Comparison of ENCODE assay signal across 8 cellular contexts in genomic region chr7:76944567-76944966, GRCh38.
DNase-seq lines count a peak whose midpoint lies in the region; ATAC-seq, FAIRE-seq and TF ChIP-seq lines count a peak whose summit lies in the region.
"Not testable (repeated sequence)": the region's sequence is repeated elsewhere in the genome, so short reads cannot be mapped to it uniquely, and the experiment has no call there.

No MANE protein-coding gene starts in this region.

- not testable (repeated sequence) for H3K9me1 ChIP-seq in keratinocyte (ENCODE audit: control insufficient read depth, extremely low read depth, insufficient read depth, low read length)

- not testable (repeated sequence) for H3K27ac ChIP-seq in keratinocyte (ENCODE audit: control insufficient read depth, insufficient read depth, low read length)

- not testable (repeated sequence) for H3K27me3 Mint-ChIP-seq in activated T-cell treated with anti-CD3 and anti-CD28 coated beads, Interleukin-2, amount 50 U/mL, for 24 hours

- DNase-seq in GM10266 (ENCODE audit: extremely low spot score): peak; percentile 4
- DNase-seq in activated T-cell treated with anti-CD3 and anti-CD28 coated beads, Interleukin-2, amount 50 U/mL, for 24 hours; keratinocyte (ENCODE audit: low read depth, low spot score): not testable (repeated sequence)

- not testable (repeated sequence) for H3K79me2 ChIP-seq in keratinocyte (ENCODE audit: control insufficient read depth, insufficient read depth, low read length)

- not testable (repeated sequence) for H3K9me3 Mint-ChIP-seq in activated T-cell treated with anti-CD3 and anti-CD28 coated beads, Interleukin-2, amount 50 U/mL, for 24 hours

- H3K27ac Mint-ChIP-seq in activated T-cell treated with anti-CD3 and anti-CD28 coated beads, Interleukin-2, amount 50 U/mL, for 24 hours: peak overlapping the region; percentile 71

- H3K9ac ChIP-seq in keratinocyte (ENCODE audit: control insufficient read depth, extremely low read depth, insufficient read depth, low read length): not testable (repeated sequence)

- ATAC-seq in GM18868 (IDR thresholded peaks at IDR 0.05; ENCODE audit: unreplicated experiment): peak; percentile 87
- ATAC-seq in GM21360 (IDR thresholded peaks at IDR 0.05; ENCODE audit: unreplicated experiment): peak; percentile 75
- peak; percentile 85 for ATAC-seq in HG02588 (IDR thresholded peaks at IDR 0.05; ENCODE audit: unreplicated experiment)
- peak; percentile 62 for ATAC-seq in HG03025 (IDR thresholded peaks at IDR 0.05; ENCODE audit: low FRiP score, unreplicated experiment)
- peak; percentile 76 for ATAC-seq in HG03442 (IDR thresholded peaks at IDR 0.05; ENCODE audit: unreplicated experiment)

- not testable (repeated sequence) for FAIRE-seq in keratinocyte (lab: Jason Lieb, UNC)

- H3K9me3 ChIP-seq in keratinocyte (ENCODE audit: control insufficient read depth, low read depth, low read length): not testable (repeated sequence)

- H3K4me1 Mint-ChIP-seq in activated T-cell treated with anti-CD3 and anti-CD28 coated beads, Interleukin-2, amount 50 U/mL, for 24 hours (ENCODE audit: low read depth): peaks cover 15% of the 10 kb centered on the region

- not testable (repeated sequence) for H3K4me3 Mint-ChIP-seq in activated T-cell treated with anti-CD3 and anti-CD28 coated beads, Interleukin-2, amount 50 U/mL, for 24 hours

- not testable (repeated sequence) for H3K4me2 ChIP-seq in keratinocyte (ENCODE audit: control insufficient read depth, extremely low read depth, insufficient read depth, low read depth, low read length)

- peak overlapping the region; percentile 49 for H2AFZ ChIP-seq in keratinocyte (ENCODE audit: control insufficient read depth, low read length)

- H3K36me3 ChIP-seq in keratinocyte (ENCODE audit: control insufficient read depth in 2 of 2, extremely low read depth in 1 of 2, insufficient read depth in 2 of 2, low read length in 2 of 2): not testable (repeated sequence)

- H3K36me3 Mint-ChIP-seq in activated T-cell treated with anti-CD3 and anti-CD28 coated beads, Interleukin-2, amount 50 U/mL, for 24 hours (ENCODE audit: low read depth): not testable (repeated sequence)

- H3K4me1 ChIP-seq in keratinocyte (ENCODE audit: control insufficient read depth, extremely low read depth, insufficient read depth, low read length): not testable (repeated sequence)

- H3K27me3 ChIP-seq in keratinocyte (ENCODE audit: control insufficient read depth, extremely low read depth, insufficient read depth, low read length): not testable (repeated sequence)

- H3K4me3 ChIP-seq in keratinocyte (ENCODE audit: control insufficient read depth in 2 of 3, extremely low read depth in 1 of 3, insufficient read depth in 2 of 3, low read depth in 1 of 3, low read length in 3 of 3): not testable (repeated sequence)

- TF ChIP-seq CTCF in GM10266 (IDR thresholded peaks at IDR 0.05; ENCODE audit: control insufficient read depth, insufficient read depth, low read depth, missing control alignments); keratinocyte (optimal IDR thresholded peaks at IDR 0.05 in 1 of 3, IDR thresholded peaks at IDR 0.05 in 1 of 3, conservative IDR thresholded peaks at IDR 0.05 in 1 of 3; ENCODE audit: extremely low read depth in 1 of 3, insufficient read depth in 2 of 3, low read length in 3 of 3): not testable (repeated sequence)

- H4K20me1 ChIP-seq in keratinocyte (ENCODE audit: control insufficient read depth, extremely low read depth, insufficient read depth, low read length): not testable (repeated sequence)

- dilution Hi-C loops in keratinocyte (cut with MboI; ENCODE audit: extremely low pct_ligation_motif_present, low sequenced_read_pairs): not testable (repeated sequence)
